9 cellular contexts compared by ENCODE assay signal in the genomic region with DNA sequence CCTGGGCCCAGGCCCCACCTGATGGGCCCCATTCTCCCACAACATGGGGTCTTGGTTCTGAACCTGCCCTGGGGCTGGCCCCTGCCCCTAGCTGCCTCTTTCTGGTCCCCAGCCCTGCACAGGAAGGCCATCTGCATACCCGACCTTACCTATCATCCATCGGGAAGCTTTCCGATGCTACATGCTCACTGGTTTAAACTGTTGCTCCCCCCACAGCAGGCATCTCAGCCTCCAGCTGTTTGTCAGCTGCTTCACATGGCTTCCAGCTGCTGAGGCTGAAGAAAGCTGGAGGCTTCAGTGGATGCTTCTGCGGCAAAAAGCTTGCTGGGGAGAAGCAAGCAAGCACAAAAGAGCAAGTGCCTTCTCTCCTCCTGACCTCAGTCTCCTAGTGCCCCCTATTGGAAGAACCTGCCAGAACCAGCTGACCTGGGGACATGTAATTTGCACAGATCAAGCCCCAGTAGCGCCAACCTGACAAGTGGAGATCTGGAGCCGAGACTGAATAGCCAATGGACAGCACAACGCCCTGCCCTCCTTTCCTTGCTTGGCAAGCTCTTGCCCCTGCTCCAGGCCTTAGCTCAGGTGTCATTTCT. TPM values are rescaled to one million over a fixed set of nuclear protein-coding genes. Genes with fewer than 3 reads are reported as not detected.
DNase-seq lines count a peak whose midpoint lies in the region; TF ChIP-seq lines count a peak whose summit lies in the region.
"Had no signal": no experiment of that assay in that cellular context is flagged by ENCODE, and none has a peak within 500 bp of the region (broad histone marks: within the 10 kb centered on the region; RNA-seq: fewer than 3 reads in every experiment).

No MANE protein-coding gene starts in this region.

- WGBS in GM23248 (ENCODE audit: low coverage in 1 of 2, low lambda C conversion rate in 2 of 2, missing lambda C conversion rate in 2 of 2), 2 experiments = 64 to 71% methylated on average over 7 of the region's 7 CpGs
- WGBS in lower leg skin, 2 donors = 69 to 71% methylated on average over 7 of the region's 7 CpGs

- DNase-seq in ACHN = peak; percentile 30
- peak; percentile 42 for DNase-seq in GM23248
- DNase-seq in astrocyte of the spinal cord (ENCODE audit: low read depth, low spot score) = peak; percentile 34
- DNase-seq in lower leg skin (ENCODE audit: low spot score in 2 of 2) = peak; percentile 28 to 86
- DNase-seq in kidney glomerular epithelial cell (lab: John Stamatoyannopoulos, UW) = no peak
- no peak for DNase-seq in GM19240 (ENCODE audit: insufficient read length, low spot score)
- DNase-seq in COR-L47 (lab: John Stamatoyannopoulos, UW) = no peak
- no peak for DNase-seq in NOMO-1 (lab: John Stamatoyannopoulos, UW; ENCODE audit: unreplicated experiment in 2 of 2)
- DNase-seq: T-helper 9 cell had no signal

- H3F3A ChIP-seq in GM23248 (ENCODE audit: insufficient read depth) = peaks cover 29% of the 10 kb centered on the region

- no peaks in the 10 kb centered on the region for H4K20me1 ChIP-seq in GM23248 (ENCODE audit: insufficient read depth)

- H3K36me3 ChIP-seq in GM23248 (ENCODE audit: low read depth) = no peaks in the 10 kb centered on the region

- H3K9me3 ChIP-seq in GM23248 (ENCODE audit: low read depth) = no peaks in the 10 kb centered on the region

- peaks cover 29% of the 10 kb centered on the region for H3K4me1 ChIP-seq in GM23248 (ENCODE audit: insufficient read depth)

- no peaks in the 10 kb centered on the region for H3K9me2 ChIP-seq in GM23248 (ENCODE audit: insufficient read depth)

- no peak overlapping the region for H3K4me2 ChIP-seq in GM23248 (ENCODE audit: unreplicated experiment)

- no peak overlapping the region for H2AFZ ChIP-seq in GM23248

- H3K9ac ChIP-seq in GM23248 = no peak overlapping the region

- no peaks in the 10 kb centered on the region for H3K79me2 ChIP-seq in GM23248 (ENCODE audit: insufficient read depth)

- intact Hi-C loops in lower leg skin (cut with DNase I; ENCODE audit: low total_unique reads) = no loop called here

- TF ChIP-seq POLR2A in lower leg skin (IDR thresholded peaks at IDR 0.05) = no peak

- no peaks in the 10 kb centered on the region for H3K27me3 ChIP-seq in GM23248 (replicated peaks; ENCODE audit: insufficient read depth)

- in situ Hi-C loops in ACHN (cut with HindIII; ENCODE audit: low pct_ligation_motif_present, low pct_unique_long_range_greater_than_20kb, low sequenced_read_pairs) (no loop called here), GM23248 (cut with MboI) (no loop called here), astrocyte of the spinal cord (cut with HindIII; ENCODE audit: low sequenced_read_pairs) (no loop called here)

- no peak for TF ChIP-seq CTCF in astrocyte of the spinal cord (IDR thresholded peaks at IDR 0.05; ENCODE audit: low read depth, low read length)
- no peak for TF ChIP-seq CTCF in lower leg skin (IDR thresholded peaks at IDR 0.05)

- no peak overlapping the region for H3K4me3 ChIP-seq in GM23248
- H3K4me3 ChIP-seq in astrocyte of the spinal cord (ENCODE audit: low read depth, low read length) = no peak overlapping the region
- H3K4me3 ChIP-seq in lower leg skin (ENCODE audit: low read depth, poor library complexity, severe bottlenecking) = no peak overlapping the region

- no peak overlapping the region for H3K27ac ChIP-seq in GM23248

RNA-seq across cellular contexts. Expression of a gene that starts 24.1 kb away (rescaled TPM):
- total RNA-seq in GM23248 (2014; rRNA removed; shearing (Covaris generic)) = 303 and 305 TPM in 2 replicates
- 45.6 and 47.8 TPM in 2 replicates for polyA plus RNA-seq in GM23248 (2016; fragmentation: Nextera tagmentation; extraction: Ambion mirVana)
- 100 to 1,000 TPM; 569 to 894 (median 709) TPM for total RNA-seq in lower leg skin

Comparison
In these comparisons a context has a peak if more than half of its experiments do, and no peak if none do; other contexts are left out.
1. DNase-seq: peak in ACHN (single experiment), GM23248 (single experiment), astrocyte of the spinal cord (single experiment) and lower leg skin (2 of 2); none in kidney glomerular epithelial cell (single experiment), GM19240 (single experiment), COR-L47 (single experiment) and NOMO-1 (0 of 2).